Comparison of ENCODE assay signal across 1 cellular context in genomic region chr14:24067133-24068082, GRCh38.
TF ChIP-seq lines count a peak whose summit lies in the region.

No MANE protein-coding gene starts in this region.

TF ChIP-seq in HepG2, 621 proteins besides CTCF, POLR2A, EP300 and RAD21 (continued from another document and continues in another):
- TF ChIP-seq FUBP1 (CRISPR knock-in tag; IDR thresholded peaks at IDR 0.05; ENCODE audit: borderline replicate concordance), result 0 out of 2 replicates have a peak, but pooled peaks have one; percentile 35
- TF ChIP-seq NR2C2 (CRISPR knock-in tag; IDR thresholded peaks at IDR 0.05; ENCODE audit: borderline replicate concordance), result 0 out of 2 replicates have a peak, but pooled peaks have one; percentile 26
- peak; percentile 83 for TF ChIP-seq TRAFD1 (CRISPR knock-in tag; IDR thresholded peaks at IDR 0.05; ENCODE audit: borderline replicate concordance)
- TF ChIP-seq JARID2 (CRISPR knock-in tag; IDR thresholded peaks at IDR 0.05; ENCODE audit: insufficient replicate concordance), result no peak
- TF ChIP-seq ZNF264 (CRISPR knock-in tag; IDR thresholded peaks at IDR 0.05), result no peak
- TF ChIP-seq ZNF367 (CRISPR knock-in tag; IDR thresholded peaks at IDR 0.05; ENCODE audit: borderline replicate concordance), result no peak
- TF ChIP-seq GLI4 (CRISPR knock-in tag; IDR thresholded peaks at IDR 0.05; ENCODE audit: borderline replicate concordance), result no peak
- no peak for TF ChIP-seq GMEB2 (CRISPR knock-in tag; IDR thresholded peaks at IDR 0.05; ENCODE audit: low read depth)
- no peak for TF ChIP-seq NR2F2 (IDR thresholded peaks at IDR 0.05; ENCODE audit: borderline replicate concordance, low read depth)
- no peak for TF ChIP-seq TBL1XR1 (IDR thresholded peaks at IDR 0.05; ENCODE audit: borderline replicate concordance, low read length, partially characterized antibody)
- no peak for TF ChIP-seq U2AF2 (IDR thresholded peaks at IDR 0.05; ENCODE audit: low read depth, low read length)
- no peak; the same call in 1 of the 2 replicates for TF ChIP-seq ZNF232 (CRISPR knock-in tag; IDR thresholded peaks at IDR 0.05; ENCODE audit: borderline replicate concordance)
- TF ChIP-seq KMT2A (CRISPR knock-in tag; IDR thresholded peaks at IDR 0.05), result no peak
- no peak for TF ChIP-seq BCL6 (CRISPR knock-in tag; IDR thresholded peaks at IDR 0.05)
- TF ChIP-seq REST (IDR thresholded peaks at IDR 0.05; ENCODE audit: borderline replicate concordance in 1 of 2, low read depth in 1 of 2, low read length in 2 of 2), result no peak
- no peak for TF ChIP-seq ZNF616 (CRISPR knock-in tag; IDR thresholded peaks at IDR 0.05; ENCODE audit: low read depth)
- no peak for TF ChIP-seq SNRNP70 (IDR thresholded peaks at IDR 0.05; ENCODE audit: low read depth, low read length)
- no peak for TF ChIP-seq ZNF556 (CRISPR knock-in tag; IDR thresholded peaks at IDR 0.05; ENCODE audit: borderline replicate concordance)
- no peak for TF ChIP-seq NFYC (CRISPR knock-in tag; IDR thresholded peaks at IDR 0.05)
- TF ChIP-seq ZBTB7A (CRISPR knock-in tag; IDR thresholded peaks at IDR 0.05), result no peak
- no peak for TF ChIP-seq ZNF512 (CRISPR knock-in tag; IDR thresholded peaks at IDR 0.05)
- TF ChIP-seq HDAC1 (CRISPR knock-in tag; IDR thresholded peaks at IDR 0.05), result no peak
- TF ChIP-seq ZNF12 (CRISPR knock-in tag; IDR thresholded peaks at IDR 0.05), result no peak
- no peak; the same call in 1 of the 2 replicates for TF ChIP-seq NRL (CRISPR knock-in tag; IDR thresholded peaks at IDR 0.05; ENCODE audit: borderline replicate concordance)
- no peak for TF ChIP-seq SNAI1 (CRISPR knock-in tag; IDR thresholded peaks at IDR 0.05; ENCODE audit: borderline replicate concordance)
- no peak for TF ChIP-seq POGZ (CRISPR knock-in tag; IDR thresholded peaks at IDR 0.05)
- TF ChIP-seq UBTF (CRISPR knock-in tag; IDR thresholded peaks at IDR 0.05), result peak; percentile 63; the same call in 1 of the 2 replicates
- TF ChIP-seq FOXM1 (CRISPR knock-in tag; IDR thresholded peaks at IDR 0.05), result no peak
- TF ChIP-seq ZNF740 (CRISPR knock-in tag; IDR thresholded peaks at IDR 0.05), result no peak
- no peak for TF ChIP-seq MED8 (CRISPR knock-in tag; IDR thresholded peaks at IDR 0.05; ENCODE audit: insufficient replicate concordance)
- TF ChIP-seq CBFB (CRISPR knock-in tag; IDR thresholded peaks at IDR 0.05), result no peak
- no peak for TF ChIP-seq ZNF205 (CRISPR knock-in tag; IDR thresholded peaks at IDR 0.05)
- TF ChIP-seq SMAD1 (CRISPR knock-in tag; IDR thresholded peaks at IDR 0.05; ENCODE audit: borderline replicate concordance, low read depth), result no peak
- TF ChIP-seq ZMAT5 (CRISPR knock-in tag; IDR thresholded peaks at IDR 0.05; ENCODE audit: borderline replicate concordance, low read depth), result no peak
- no peak for TF ChIP-seq CEBPZ (IDR thresholded peaks at IDR 0.05; ENCODE audit: low read length)
- no peak for TF ChIP-seq RNF2 (conservative IDR thresholded peaks at IDR 0.05; ENCODE audit: low read depth)
- TF ChIP-seq KAT8 (CRISPR knock-in tag; IDR thresholded peaks at IDR 0.05), result no peak
- 0 out of 2 replicates have a peak, but pooled peaks have one; percentile 51 for TF ChIP-seq MIER3 (CRISPR knock-in tag; IDR thresholded peaks at IDR 0.05; ENCODE audit: borderline replicate concordance)
- no peak for TF ChIP-seq XBP1 (CRISPR knock-in tag; IDR thresholded peaks at IDR 0.05)
- TF ChIP-seq HMGA1 (CRISPR knock-in tag; conservative IDR thresholded peaks at IDR 0.05), result no peak
- 0 out of 2 replicates have a peak, but pooled peaks have one; percentile 43 for TF ChIP-seq ZFX (CRISPR knock-in tag; IDR thresholded peaks at IDR 0.05; ENCODE audit: low read depth)
- TF ChIP-seq KDM3A (CRISPR knock-in tag; IDR thresholded peaks at IDR 0.05; ENCODE audit: low read depth), result no peak
- no peak for TF ChIP-seq SATB2 (CRISPR knock-in tag; IDR thresholded peaks at IDR 0.05)
- TF ChIP-seq HMG20B (CRISPR knock-in tag; conservative IDR thresholded peaks at IDR 0.05), result 0 out of 2 replicates have a peak, but pooled peaks have one; percentile 11
- no peak for TF ChIP-seq TCF12 (IDR thresholded peaks at IDR 0.05)
- TF ChIP-seq TCF12 (CRISPR knock-in tag; IDR thresholded peaks at IDR 0.05), result no peak
- TF ChIP-seq DMTF1 (CRISPR knock-in tag; IDR thresholded peaks at IDR 0.05), result no peak
